14 cellular contexts compared by ENCODE assay signal in the genomic region with DNA sequence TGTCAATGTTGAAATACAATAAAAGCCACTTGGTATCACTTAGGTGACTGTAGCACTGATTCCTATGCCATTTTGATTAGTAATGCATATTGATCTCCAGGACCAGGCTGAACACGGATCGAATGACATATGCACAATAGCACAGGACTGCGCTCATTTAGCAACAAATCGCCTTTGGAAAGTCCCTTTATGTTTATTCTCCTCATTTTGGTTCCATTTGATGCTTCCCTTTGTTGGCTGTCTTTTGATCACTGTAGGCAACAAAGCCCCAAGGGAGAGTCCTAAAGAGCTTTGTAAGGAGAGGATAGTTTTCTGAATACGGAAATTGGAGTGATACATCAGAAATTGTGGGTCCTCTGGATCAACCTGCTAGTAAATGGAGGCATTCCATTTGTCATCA.
A peak's percentile ranks its signal among the peaks of the same experiment; 100 is the strongest.
DNase-seq lines count a peak whose midpoint lies in the region; TF ChIP-seq lines count a peak whose summit lies in the region.
"Had no signal": no experiment of that assay in that cellular context is flagged by ENCODE, and none has a peak within 500 bp of the region (broad histone marks: within the 10 kb centered on the region; RNA-seq: fewer than 3 reads in every experiment).

No MANE protein-coding gene starts in this region.

- no peaks in the 10 kb centered on the region for H3K36me3 ChIP-seq in H7 (replicated peaks; ENCODE audit: control insufficient read depth, insufficient read depth, low read length)

- TF ChIP-seq CTCF in glutamatergic neuron (IDR thresholded peaks at IDR 0.05; ENCODE audit: partially characterized antibody, unreplicated experiment) = no peak

- peaks cover 1% of the 10 kb centered on the region for H3K27me3 Mint-ChIP-seq in glutamatergic neuron (ENCODE audit: unreplicated experiment)
- H3K27me3 Mint-ChIP-seq: CD4-positive, alpha-beta memory T cell had no signal

- H3K9me3 Mint-ChIP-seq in glutamatergic neuron (ENCODE audit: unreplicated experiment) = no peaks in the 10 kb centered on the region

- H3K4me3 Mint-ChIP-seq in glutamatergic neuron (ENCODE audit: unreplicated experiment) = no peak overlapping the region
- H3K4me3 Mint-ChIP-seq: CD4-positive, alpha-beta memory T cell had no signal

- H3K27me3 ChIP-seq in H7 (ENCODE audit: control insufficient read depth, insufficient read depth, low read length) = no peaks in the 10 kb centered on the region

- peak overlapping the region; percentile 76 for H3K27ac Mint-ChIP-seq in glutamatergic neuron (ENCODE audit: unreplicated experiment)
- H3K27ac Mint-ChIP-seq: CD4-positive, alpha-beta memory T cell had no signal

- peaks cover 8% of the 10 kb centered on the region for H3K4me1 Mint-ChIP-seq in glutamatergic neuron (ENCODE audit: low read depth, unreplicated experiment)
- H3K4me1 Mint-ChIP-seq: CD4-positive, alpha-beta memory T cell had no signal

- no peaks in the 10 kb centered on the region for H3K36me3 Mint-ChIP-seq in glutamatergic neuron (ENCODE audit: unreplicated experiment)
- H3K36me3 Mint-ChIP-seq: CD4-positive, alpha-beta memory T cell had no signal

- no peak overlapping the region for H3K4me3 ChIP-seq in H7 (ENCODE audit: insufficient read depth, low read depth, low read length)

- DNase-seq in ELF-1 (ENCODE audit: low read depth, low spot score) = peak; percentile 3
- peak; percentile 48 for DNase-seq in NCI-H146 treated with DMSO at 0.1 percent for 48 hours (lab: John Stamatoyannopoulos, UW; ENCODE audit: unreplicated experiment)
- DNase-seq in glutamatergic neuron = no peak
- no peak for DNase-seq in mesenteric fat pad (ENCODE audit: low spot score)
- no peak for DNase-seq in cerebellar nuclear complex (lab: John Stamatoyannopoulos, UW)
- DNase-seq in H7 = no peak
- DNase-seq: C1 segment of cervical spinal cord; CD4-positive, alpha-beta memory T cell; DMS 273 treated with DMSO at 0.1 percent for 48 hours; DMS79; EL; GF-D8; GOT3; HCEC 1CT had no signal

Comparison
In these comparisons a context has a peak if more than half of its experiments do, and no peak if none do; other contexts are left out.
1. DNase-seq: peak in ELF-1 (single experiment) and NCI-H146 treated with DMSO at 0.1 percent for 48 hours (single experiment); none in glutamatergic neuron (single experiment), mesenteric fat pad (single experiment), cerebellar nuclear complex (0 of 2) and H7 (single experiment).